In the genomic region with DNA sequence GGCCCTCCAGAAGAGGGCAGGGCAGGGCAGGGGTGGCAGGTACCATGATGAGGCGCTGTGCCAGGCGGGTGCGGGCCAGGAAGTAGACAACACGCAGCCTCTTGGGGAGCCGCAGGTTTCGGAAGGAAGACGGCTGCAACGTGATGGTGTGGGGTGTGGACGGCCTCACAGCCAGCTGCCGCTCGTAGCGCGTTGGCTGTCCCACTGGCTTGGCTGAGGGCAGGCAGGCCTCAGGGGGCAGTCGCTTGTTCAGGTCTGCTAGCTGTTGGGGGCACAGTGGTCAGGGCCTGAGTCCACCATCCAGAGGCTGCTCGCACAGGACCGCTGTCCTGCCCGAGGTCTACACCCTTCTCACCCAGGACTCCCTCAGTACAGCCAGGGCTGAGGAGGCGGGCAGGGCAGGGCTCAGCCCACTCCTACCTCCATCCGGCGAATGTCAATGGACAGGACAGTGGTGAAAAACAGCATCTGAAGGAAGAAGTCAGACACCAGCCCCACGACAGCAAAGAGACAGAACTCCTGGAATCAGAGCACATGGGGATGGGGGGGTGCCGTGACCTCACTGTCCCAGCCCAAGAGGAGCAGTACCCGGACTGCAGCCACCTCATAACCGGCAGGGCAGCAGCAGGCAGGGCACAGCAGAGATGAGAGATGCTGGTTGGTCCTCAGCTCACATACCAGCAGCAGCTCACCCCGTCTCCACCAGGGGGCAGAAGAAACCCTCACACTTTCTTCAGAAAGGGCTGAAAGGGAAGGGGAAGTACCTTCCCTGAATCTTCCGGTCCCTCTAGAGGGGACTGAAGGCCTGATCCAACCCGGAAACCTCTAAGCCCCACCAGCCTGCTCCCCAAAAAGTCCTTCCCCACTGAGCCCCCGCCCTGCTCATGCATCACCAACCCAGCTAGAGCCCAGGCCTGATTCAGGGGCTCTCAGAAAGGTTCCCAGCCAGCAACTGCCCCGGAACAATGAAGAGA, we compare ENCODE assay signal across 8 cellular contexts. TPM values are rescaled to one million over a fixed set of nuclear protein-coding genes. Genes with fewer than 3 reads are reported as not detected.
DNase-seq lines count a peak whose midpoint lies in the region; ATAC-seq and TF ChIP-seq lines count a peak whose summit lies in the region.

No MANE protein-coding gene starts in this region.

- no peak overlapping the region for H3K4me3 ChIP-seq in mucosa of descending colon

- ATAC-seq in GM19043 (IDR thresholded peaks at IDR 0.05; ENCODE audit: low read depth, unreplicated experiment) (peak; percentile 89), HG03558 (IDR thresholded peaks at IDR 0.05; ENCODE audit: extremely low read depth, unreplicated experiment) (peak; percentile 69), mucosa of descending colon (peak; percentile 86)

- peaks cover 28% of the 10 kb centered on the region for H3K4me1 ChIP-seq in mucosa of descending colon (ENCODE audit: low read depth)

- DNase-seq in AML-193 (lab: John Stamatoyannopoulos, UW) (peak; percentile 88 to 94), NOMO-1 (lab: John Stamatoyannopoulos, UW; ENCODE audit: unreplicated experiment in 2 of 2) (peak; percentile 73 to 83), epidermal melanocyte (ENCODE audit: insufficient read length, low spot score) (peak; percentile 95), mucosa of descending colon (peak; percentile 86 to 98 (median 93))
- peak; percentile 57 for DNase-seq in activated CD8-positive, alpha-beta memory T cell treated with anti-CD3 and anti-CD28 coated beads, Interleukin-2, amount 50 U/mL, for 1 hour (ENCODE audit: extremely low read depth)
- peak; percentile 78 to 87 for DNase-seq in stimulated activated CD8-positive, alpha-beta memory T cell treated with anti-CD3 and anti-CD28 coated beads, Interleukin-2, amount 100 ng/mL, for 48 hours (ENCODE audit: low read depth in 2 of 2)

- intact Hi-C loops in mucosa of descending colon (cut with DNase I, micrococcal nuclease), result loop anchor here (2.0 to 10.0 kb wide), 2 partner anchors 54 to 56 kb away; a partner anchor contains a TSS

- peak; percentile 71 for TF ChIP-seq CTCF in mucosa of descending colon (IDR thresholded peaks at IDR 0.05)

- no peaks in the 10 kb centered on the region for H3K36me3 ChIP-seq in mucosa of descending colon (ENCODE audit: low read depth)

- H3K9me3 ChIP-seq in mucosa of descending colon, result no peaks in the 10 kb centered on the region

RNA-seq across cellular contexts. Expression of a gene that starts 40.0 kb away (rescaled TPM):
- 10 to 100 TPM; 36.7 to 48.2 (median 43.6) TPM for total RNA-seq in mucosa of descending colon

RNA-seq across cellular contexts. Expression of a gene that starts 54.9 kb away (rescaled TPM):
- 100 to 1,000 TPM; 107 to 151 (median 115) TPM for total RNA-seq in mucosa of descending colon
